In the genomic region with DNA sequence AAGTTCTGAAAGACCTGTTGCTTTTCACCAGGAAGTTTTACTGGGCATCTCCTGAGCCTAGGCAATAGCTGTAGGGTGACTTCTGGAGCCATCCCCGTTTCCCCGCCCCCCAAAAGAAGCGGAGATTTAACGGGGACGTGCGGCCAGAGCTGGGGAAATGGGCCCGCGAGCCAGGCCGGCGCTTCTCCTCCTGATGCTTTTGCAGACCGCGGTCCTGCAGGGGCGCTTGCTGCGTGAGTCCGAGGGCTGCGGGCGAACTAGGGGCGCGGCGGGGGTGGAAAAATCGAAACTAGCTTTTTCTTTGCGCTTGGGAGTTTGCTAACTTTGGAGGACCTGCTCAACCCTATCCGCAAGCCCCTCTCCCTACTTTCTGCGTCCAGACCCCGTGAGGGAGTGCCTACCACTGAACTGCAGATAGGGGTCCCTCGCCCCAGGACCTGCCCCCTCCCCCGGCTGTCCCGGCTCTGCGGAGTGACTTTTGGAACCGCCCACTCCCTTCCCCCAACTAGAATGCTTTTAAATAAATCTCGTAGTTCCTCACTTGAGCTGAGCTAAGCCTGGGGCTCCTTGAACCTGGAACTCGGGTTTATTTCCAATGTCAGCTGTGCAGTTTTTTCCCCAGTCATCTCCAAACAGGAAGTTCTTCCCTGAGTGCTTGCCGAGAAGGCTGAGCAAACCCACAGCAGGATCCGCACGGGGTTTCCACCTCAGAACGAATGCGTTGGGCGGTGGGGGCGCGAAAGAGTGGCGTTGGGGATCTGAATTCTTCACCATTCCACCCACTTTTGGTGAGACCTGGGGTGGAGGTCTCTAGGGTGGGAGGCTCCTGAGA, we compare ENCODE assay signal across 8 cellular contexts. TPM values are rescaled to one million over a fixed set of nuclear protein-coding genes. Genes with fewer than 3 reads are reported as not detected.
A peak's percentile ranks its signal among the peaks of the same experiment; 100 is the strongest.
DNase-seq lines count a peak whose midpoint lies in the region; ATAC-seq and TF ChIP-seq lines count a peak whose summit lies in the region.

A gene with protein sequence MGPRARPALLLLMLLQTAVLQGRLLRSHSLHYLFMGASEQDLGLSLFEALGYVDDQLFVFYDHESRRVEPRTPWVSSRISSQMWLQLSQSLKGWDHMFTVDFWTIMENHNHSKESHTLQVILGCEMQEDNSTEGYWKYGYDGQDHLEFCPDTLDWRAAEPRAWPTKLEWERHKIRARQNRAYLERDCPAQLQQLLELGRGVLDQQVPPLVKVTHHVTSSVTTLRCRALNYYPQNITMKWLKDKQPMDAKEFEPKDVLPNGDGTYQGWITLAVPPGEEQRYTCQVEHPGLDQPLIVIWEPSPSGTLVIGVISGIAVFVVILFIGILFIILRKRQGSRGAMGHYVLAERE (plus strand): TSS at position 146 of the 832 bp plus-strand sequence. CDS start 12 bp downstream, at position 158.

- peak; percentile 25 for ATAC-seq in T-helper 17 cell
- no peak for ATAC-seq in GM21526 (IDR thresholded peaks at IDR 0.05; ENCODE audit: low FRiP score, unreplicated experiment)

- H3K27me3 ChIP-seq in skeletal muscle satellite cell (ENCODE audit: control insufficient read depth, insufficient read depth, low read length): no peaks in the 10 kb centered on the region

- peak within 1 kb of the TSS; percentile 84 for H3K9ac ChIP-seq in skeletal muscle satellite cell (ENCODE audit: low read depth, low read length)

- H3K36me3 Mint-ChIP-seq in T-helper 17 cell (ENCODE audit: low read depth): peaks cover 3% of the 10 kb centered on the region

- peaks cover 8% of the 10 kb centered on the region for H3K4me1 ChIP-seq in skeletal muscle satellite cell (ENCODE audit: control insufficient read depth, insufficient read depth, low read length)

- DNase-seq in AG08395 (ENCODE audit: low spot score): peak; percentile 56
- peak; percentile 8 for DNase-seq in GOT3 (lab: John Stamatoyannopoulos, UW)
- peak in 1 of 3 donors; percentile 12 for DNase-seq in T-helper 17 cell
- DNase-seq in cardiac fibroblast (ENCODE audit: low read depth in 2 of 2): peak; percentile 68 to 70
- peak; percentile 11 for DNase-seq in inferior parietal cortex (ENCODE audit: extremely low spot score)
- no peak for DNase-seq in NK-92 treated with Interleukin-12 subunit alpha and Interleukin-12 subunit beta, amount 100 ng/mL, for 24 hours (lab: John Stamatoyannopoulos, UW)

- peak within 1 kb of the TSS; percentile 79 for H3K27ac Mint-ChIP-seq in T-helper 17 cell

- H3K4me2 ChIP-seq in skeletal muscle satellite cell (ENCODE audit: low read length): peak within 1 kb of the TSS; percentile 80

- peak within 1 kb of the TSS; percentile 64 to 74 for H3K4me3 ChIP-seq in cardiac fibroblast (replicated peaks in 1 of 2; ENCODE audit: low read depth in 2 of 2, low read length in 2 of 2)
- peak within 1 kb of the TSS; percentile 83 for H3K4me3 ChIP-seq in skeletal muscle satellite cell (ENCODE audit: low read length)

- no peak for TF ChIP-seq CTCF in cardiac fibroblast (IDR thresholded peaks at IDR 0.05; ENCODE audit: low read depth, low read length)

- H3K27me3 Mint-ChIP-seq in T-helper 17 cell: no peaks in the 10 kb centered on the region

- H3K9me3 ChIP-seq in T-helper 17 cell (ENCODE audit: control insufficient read depth, low read length, poor library complexity, severe bottlenecking) (no peaks in the 10 kb centered on the region), skeletal muscle satellite cell (replicated peaks; ENCODE audit: low read length) (no peaks in the 10 kb centered on the region)

- H3K4me1 Mint-ChIP-seq in T-helper 17 cell: peaks cover 29% of the 10 kb centered on the region

- no peaks in the 10 kb centered on the region for H3K36me3 ChIP-seq in skeletal muscle satellite cell (ENCODE audit: insufficient read depth, low read length)

- peak within 1 kb of the TSS; percentile 91 for H3K4me3 Mint-ChIP-seq in T-helper 17 cell

RNA-seq across cellular contexts. Expression of the gene that starts here (rescaled TPM):
- 1 to 10 TPM; 1.2 to 2.4 TPM for total RNA-seq in T-helper 17 cell
- 8.5 and 13.9 TPM in 2 replicates for total RNA-seq in skeletal muscle satellite cell (2012; rRNA removed)
